In the genomic region with DNA sequence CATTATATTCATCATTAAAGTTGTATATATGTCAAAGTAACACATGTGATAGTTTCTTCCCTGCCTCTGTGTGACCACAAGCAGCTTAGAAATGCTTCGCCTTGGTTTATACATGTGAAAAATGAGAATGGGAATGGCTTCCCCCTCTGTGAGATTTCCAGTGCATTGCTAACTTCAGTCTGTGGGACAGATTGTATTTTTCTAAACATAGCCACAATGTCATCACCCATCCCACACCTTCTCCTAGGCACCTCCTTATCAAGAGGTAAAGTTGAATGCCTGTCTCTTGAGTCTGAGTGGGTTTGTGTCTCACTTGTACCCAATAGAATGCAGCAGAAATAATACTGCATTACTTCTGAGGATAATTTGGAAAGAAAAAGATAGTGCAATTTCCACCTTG, we compare ENCODE assay signal across 14 cellular contexts. TPM values are rescaled to one million over a fixed set of nuclear protein-coding genes. Genes with fewer than 3 reads are reported as not detected.
DNase-seq lines count a peak whose midpoint lies in the region; ATAC-seq and TF ChIP-seq lines count a peak whose summit lies in the region.
"Had no signal": no experiment of that assay in that cellular context is flagged by ENCODE, and none has a peak within 500 bp of the region (broad histone marks: within the 10 kb centered on the region; RNA-seq: fewer than 3 reads in every experiment).

No MANE protein-coding gene starts in this region.

- peak; percentile 69 to 74 for ATAC-seq in right cardiac atrium
- no peak for ATAC-seq in GM18873 (IDR thresholded peaks at IDR 0.05; ENCODE audit: low FRiP score, unreplicated experiment)

- H3K4me1 ChIP-seq in GM23248 (ENCODE audit: insufficient read depth) = peaks cover 43% of the 10 kb centered on the region
- peaks cover 13% of the 10 kb centered on the region for H3K4me1 ChIP-seq in right cardiac atrium (ENCODE audit: control insufficient read depth, insufficient read depth, low read length)
- peaks cover 25 to 33% (median 32%) of the 10 kb centered on the region in 3 donors for H3K4me1 ChIP-seq in skeletal muscle tissue (ENCODE audit: control insufficient read depth in 3 of 3, insufficient read depth in 3 of 3, low read length in 3 of 3)

- intact Hi-C loops in right cardiac atrium (cut with DNase I) = loop anchor here (5.0 to 10.0 kb wide), 5 partner anchors 91 to 209 kb away; no protein-coding TSS in a partner anchor

- WGBS in GM23248 (ENCODE audit: low coverage in 1 of 2, low lambda C conversion rate in 2 of 2, missing lambda C conversion rate in 2 of 2), 2 experiments = 94 to 100% methylated on average over 1 of the region's 1 CpG
- 69% methylated on average over 1 of the region's 1 CpG for WGBS in right cardiac atrium

- H3K27ac ChIP-seq in GM23248 (peak overlapping the region; percentile 87), right cardiac atrium (ENCODE audit: low read length) (peak overlapping the region; percentile 88), skeletal muscle tissue (ENCODE audit: low read depth, low read length) (peak overlapping the region; percentile 32)

- H3K27me3 Mint-ChIP-seq in chondrocyte (ENCODE audit: low read depth) = no peaks in the 10 kb centered on the region

- in situ Hi-C loops in GM23248 (cut with MboI) = loop anchor here (25.0 kb wide), 1 partner anchor 201 kb away; no protein-coding TSS in a partner anchor

- H3K27ac Mint-ChIP-seq in chondrocyte (ENCODE audit: unreplicated experiment) = peak overlapping the region; percentile 92
- H3K27ac Mint-ChIP-seq: activated CD4-positive, alpha-beta memory T cell treated with anti-CD3 and anti-CD28 coated beads, Interleukin-2, amount 10 ng/mL, durations not matched to agents 7 days and 5 days; activated naive CD4-positive, alpha-beta T cell treated with anti-CD3 and anti-CD28 coated beads, Interleukin-2, amount 50 U/mL, for 24 hours had no signal

- H3K4me3 ChIP-seq in GM23248 = 0 out of 2 replicates have a peak overlapping the region, but pooled peaks have one; percentile 1
- no peak overlapping the region for H3K4me3 ChIP-seq in right cardiac atrium (ENCODE audit: low read length)
- H3K4me3 ChIP-seq in skeletal muscle tissue (ENCODE audit: low read length in 3 of 3) = peak overlapping the region in 1 of 3 donors; percentile 28
- H3K4me3 ChIP-seq: mucosa of descending colon had no signal

- H3K36me3 Mint-ChIP-seq in chondrocyte (ENCODE audit: low read depth) = peaks cover 2% of the 10 kb centered on the region
- H3K36me3 Mint-ChIP-seq: activated naive CD4-positive, alpha-beta T cell treated with anti-CD3 and anti-CD28 coated beads, Interleukin-2, amount 50 U/mL, for 24 hours had no signal

- H3K4me2 ChIP-seq in GM23248 (ENCODE audit: unreplicated experiment) = peak overlapping the region; percentile 64

- H3K9ac ChIP-seq in GM23248 = peak overlapping the region; percentile 68
- no peak overlapping the region for H3K9ac ChIP-seq in skeletal muscle tissue (ENCODE audit: low read depth in 1 of 3, low read length in 3 of 3)

- H3K36me3 ChIP-seq in GM23248 (ENCODE audit: low read depth) (no peaks in the 10 kb centered on the region), skeletal muscle tissue (ENCODE audit: control insufficient read depth in 3 of 3, insufficient read depth in 3 of 3, low read length in 3 of 3) (peaks cover 0 to 3% (median 0%) of the 10 kb centered on the region in 3 donors)

- peaks cover 60% of the 10 kb centered on the region for H3K4me1 Mint-ChIP-seq in chondrocyte (ENCODE audit: low read depth)
- H3K4me1 Mint-ChIP-seq: activated naive CD4-positive, alpha-beta T cell treated with anti-CD3 and anti-CD28 coated beads, Interleukin-2, amount 50 U/mL, for 24 hours had no signal

- DNase-seq in GM23248 = no peak
- DNase-seq in chondrocyte (ENCODE audit: low spot score) = no peak
- DNase-seq in right cardiac atrium = no peak
- no peak for DNase-seq in activated CD8-positive, alpha-beta memory T cell treated with anti-CD3 and anti-CD28 coated beads, Interleukin-2, amount 50 U/mL, for 48 hours
- no peak for DNase-seq in superior temporal gyrus (ENCODE audit: extremely low spot score)
- DNase-seq in NCI-H526 (lab: John Stamatoyannopoulos, UW) = no peak
- DNase-seq: activated CD4-positive, alpha-beta memory T cell treated with anti-CD3 and anti-CD28 coated beads, Interleukin-2, amount 10 ng/mL, durations not matched to agents 7 days and 5 days; GDM1; Kasumi-1 had no signal

- no peak for TF ChIP-seq CTCF in chondrocyte (IDR thresholded peaks at IDR 0.05)

- H4K20me1 ChIP-seq in GM23248 (ENCODE audit: insufficient read depth) = no peaks in the 10 kb centered on the region

- H3K4me3 Mint-ChIP-seq in chondrocyte (ENCODE audit: unreplicated experiment) = no peak overlapping the region
- H3K4me3 Mint-ChIP-seq: activated CD4-positive, alpha-beta memory T cell treated with anti-CD3 and anti-CD28 coated beads, Interleukin-2, amount 10 ng/mL, durations not matched to agents 7 days and 5 days; activated naive CD4-positive, alpha-beta T cell treated with anti-CD3 and anti-CD28 coated beads, Interleukin-2, amount 50 U/mL, for 24 hours had no signal

- H3F3A ChIP-seq in GM23248 (ENCODE audit: insufficient read depth) = peaks cover 39% of the 10 kb centered on the region

- no peaks in the 10 kb centered on the region for H3K9me3 ChIP-seq in GM23248 (ENCODE audit: low read depth)
- H3K9me3 ChIP-seq in right cardiac atrium (ENCODE audit: control insufficient read depth, low read length) = no peaks in the 10 kb centered on the region
- peaks cover 0 to 3% (median 0%) of the 10 kb centered on the region in 3 donors for H3K9me3 ChIP-seq in skeletal muscle tissue (ENCODE audit: control insufficient read depth in 3 of 3, low read length in 3 of 3)
- H3K9me3 ChIP-seq: mucosa of descending colon had no signal

- H2AFZ ChIP-seq in GM23248 = no peak overlapping the region

- H3K27me3 ChIP-seq in GM23248 (replicated peaks; ENCODE audit: insufficient read depth) = no peaks in the 10 kb centered on the region
- H3K27me3 ChIP-seq in right cardiac atrium (ENCODE audit: control insufficient read depth, insufficient read depth) = no peaks in the 10 kb centered on the region
- H3K27me3 ChIP-seq in skeletal muscle tissue (ENCODE audit: control insufficient read depth in 3 of 3, insufficient read depth in 3 of 3, low read length in 3 of 3) = no peaks in the 10 kb centered on the region

- H3K9me2 ChIP-seq in GM23248 (ENCODE audit: insufficient read depth) = no peaks in the 10 kb centered on the region

- peaks cover 6% of the 10 kb centered on the region for H3K9me3 Mint-ChIP-seq in chondrocyte (ENCODE audit: low read depth)
- H3K9me3 Mint-ChIP-seq: activated CD4-positive, alpha-beta memory T cell treated with anti-CD3 and anti-CD28 coated beads, Interleukin-2, amount 10 ng/mL, durations not matched to agents 7 days and 5 days; activated naive CD4-positive, alpha-beta T cell treated with anti-CD3 and anti-CD28 coated beads, Interleukin-2, amount 50 U/mL, for 24 hours had no signal

- H3K79me2 ChIP-seq in GM23248 (ENCODE audit: insufficient read depth) = peaks cover 27% of the 10 kb centered on the region

RNA-seq across cellular contexts. Expression of a gene that starts 27.8 kb away (rescaled TPM):
- 48.0 and 48.3 TPM in 2 replicates for total RNA-seq in GM23248 (2014; rRNA removed; shearing (Covaris generic))
- polyA plus RNA-seq in GM23248 (2016; fragmentation: Nextera tagmentation; extraction: Ambion mirVana) = 45.3 and 45.6 TPM in 2 replicates
- total RNA-seq in chondrocyte = 24.4 to 45.7 TPM (median 27.8 TPM) in 3 replicates
- total RNA-seq in right cardiac atrium = 10 to 100 TPM; 47.8 to 70.9 (median 60.3) TPM
- polyA plus RNA-seq in right cardiac atrium = 16.8 TPM
- 27.1 TPM for total RNA-seq in skeletal muscle tissue
- total RNA-seq: activated CD4-positive, alpha-beta memory T cell treated with anti-CD3 and anti-CD28 coated beads, Interleukin-2, amount 10 ng/mL, durations not matched to agents 7 days and 5 days; T-helper 2 cell treated with Interferon-gamma antibody and Interleukin-4, amounts not matched to agents 100 ng/mL and 5 ng/mL, for 36 hours had no signal

Comparison
In these comparisons a context has a peak if more than half of its experiments do, and no peak if none do; other contexts are left out.
1. H3K27ac ChIP-seq: peak in every context shown above with its lines; median percentile 88 in right cardiac atrium; 87 in GM23248; 32 in skeletal muscle tissue.